12 cellular contexts compared by ENCODE assay signal in genomic region chr3:36764704-36765038, GRCh38. TPM values are rescaled to one million over a fixed set of nuclear protein-coding genes. Genes with fewer than 3 reads are reported as not detected.
A peak's percentile ranks its signal among the peaks of the same experiment; 100 is the strongest.
DNase-seq lines count a peak whose midpoint lies in the region; ATAC-seq and TF ChIP-seq lines count a peak whose summit lies in the region.
"Had no signal": no experiment of that assay in that cellular context is flagged by ENCODE, and none has a peak within 500 bp of the region (broad histone marks: within the 10 kb centered on the region; RNA-seq: fewer than 3 reads in every experiment).

No MANE protein-coding gene starts in this region.

- no peak for TF ChIP-seq POLR2A in right lobe of liver (IDR thresholded peaks at IDR 0.05)

- H3K9ac ChIP-seq in iPS-18a (ENCODE audit: low read length) = no peak overlapping the region
- H3K9ac ChIP-seq in smooth muscle cell (ENCODE audit: low read depth) = no peak overlapping the region

- peaks cover 70% of the 10 kb centered on the region for H3K27me3 Mint-ChIP-seq in T-helper 2 cell treated with Interferon-gamma antibody and Interleukin-4, amounts not matched to agents 5 μg/mL and 100 μg/mL, for 36 hours (ENCODE audit: low read depth)
- peaks cover 58% of the 10 kb centered on the region for H3K27me3 Mint-ChIP-seq in activated T-helper 17 cell treated with anti-CD3 and anti-CD28 coated beads, Interleukin-2, amount 50 U/mL, for 72 hours

- no peak for TF ChIP-seq CTCF in smooth muscle cell (IDR thresholded peaks at IDR 0.05; ENCODE audit: borderline replicate concordance, insufficient read depth, poor library complexity, severe bottlenecking)
- no peak for TF ChIP-seq CTCF in right lobe of liver (IDR thresholded peaks at IDR 0.05)

- H3K4me3 ChIP-seq in iPS-18a (ENCODE audit: low read length) (peak overlapping the region; percentile 62), smooth muscle cell (peak overlapping the region; percentile 41), right lobe of liver (no peak overlapping the region), SJCRH30 (no peak overlapping the region)

- H3K27me3 ChIP-seq in iPS-18a (ENCODE audit: control insufficient read depth, insufficient read depth, low read length) (peaks cover 33% of the 10 kb centered on the region), smooth muscle cell (ENCODE audit: low read depth) (peaks cover 95% of the 10 kb centered on the region), right lobe of liver (peaks cover 0 to 7% of the 10 kb centered on the region in 2 donors), SJCRH30 (no peaks in the 10 kb centered on the region)

- H3K9me3 Mint-ChIP-seq in T-helper 2 cell treated with Interferon-gamma antibody and Interleukin-4, amounts not matched to agents 5 μg/mL and 100 μg/mL, for 36 hours = no peaks in the 10 kb centered on the region
- no peaks in the 10 kb centered on the region for H3K9me3 Mint-ChIP-seq in activated T-helper 17 cell treated with anti-CD3 and anti-CD28 coated beads, Interleukin-2, amount 50 U/mL, for 72 hours

- H3K4me1 Mint-ChIP-seq in T-helper 2 cell treated with Interferon-gamma antibody and Interleukin-4, amounts not matched to agents 5 μg/mL and 100 μg/mL, for 36 hours (ENCODE audit: low read depth) = peaks cover 2% of the 10 kb centered on the region
- H3K4me1 Mint-ChIP-seq in activated T-helper 17 cell treated with anti-CD3 and anti-CD28 coated beads, Interleukin-2, amount 50 U/mL, for 72 hours = no peaks in the 10 kb centered on the region

- no peak for DNase-seq in T-helper 2 cell treated with Interferon-gamma antibody and Interleukin-4, amounts not matched to agents 5 μg/mL and 100 μg/mL, for 36 hours (ENCODE audit: low spot score)
- DNase-seq in T-helper 2 cell (no peak), smooth muscle cell (lab: John Stamatoyannopoulos, UW; ENCODE audit: unreplicated experiment) (no peak), OCI-M1 (lab: John Stamatoyannopoulos, UW) (no peak), right lobe of liver (no peak), SJCRH30 (no peak)
- DNase-seq: 8988T; activated CD4-positive, alpha-beta T cell treated with anti-CD3 and anti-CD28 coated beads, Interleukin-2, amount 50 U/mL, for 1 hour had no signal

- no peaks in the 10 kb centered on the region for H4K20me1 ChIP-seq in smooth muscle cell (ENCODE audit: low read depth)

- no peak overlapping the region for H2AFZ ChIP-seq in smooth muscle cell (ENCODE audit: low read depth)

- H3K4me2 ChIP-seq in smooth muscle cell = peak overlapping the region; percentile 84

- H3K4me1 ChIP-seq in iPS-18a (ENCODE audit: control insufficient read depth, low read depth, low read length) (peaks cover 12% of the 10 kb centered on the region), smooth muscle cell (ENCODE audit: low read depth) (peaks cover 3% of the 10 kb centered on the region), right lobe of liver (no peaks in the 10 kb centered on the region), SJCRH30 (no peaks in the 10 kb centered on the region)

- ATAC-seq in activated T-helper 17 cell treated with anti-CD3 and anti-CD28 coated beads, Interleukin-2, amount 50 U/mL, for 72 hours (replicated peaks) = no peak
- no peak for ATAC-seq in right lobe of liver

- H3F3A ChIP-seq in smooth muscle cell (ENCODE audit: low read depth) = no peaks in the 10 kb centered on the region

- H3K9me3 ChIP-seq in iPS-18a (ENCODE audit: control insufficient read depth, low read depth, low read length) (no peaks in the 10 kb centered on the region), smooth muscle cell (replicated peaks; ENCODE audit: low read depth) (no peaks in the 10 kb centered on the region), right lobe of liver (no peaks in the 10 kb centered on the region), SJCRH30 (replicated peaks) (no peaks in the 10 kb centered on the region)

- peak overlapping the region; percentile 57 for H3K4me3 Mint-ChIP-seq in T-helper 2 cell treated with Interferon-gamma antibody and Interleukin-4, amounts not matched to agents 5 μg/mL and 100 μg/mL, for 36 hours
- H3K4me3 Mint-ChIP-seq in activated T-helper 17 cell treated with anti-CD3 and anti-CD28 coated beads, Interleukin-2, amount 50 U/mL, for 72 hours = peak overlapping the region; percentile 56

- no peaks in the 10 kb centered on the region for H3K36me3 Mint-ChIP-seq in T-helper 2 cell treated with Interferon-gamma antibody and Interleukin-4, amounts not matched to agents 5 μg/mL and 100 μg/mL, for 36 hours (ENCODE audit: low read depth)
- H3K36me3 Mint-ChIP-seq in activated T-helper 17 cell treated with anti-CD3 and anti-CD28 coated beads, Interleukin-2, amount 50 U/mL, for 72 hours (ENCODE audit: low read depth) = no peaks in the 10 kb centered on the region

- intact Hi-C loops in right lobe of liver (cut with DNase I) = no loop called here

- no peaks in the 10 kb centered on the region for H3K79me2 ChIP-seq in smooth muscle cell (ENCODE audit: low read depth)

- WGBS in smooth muscle cell (ENCODE audit: low lambda C conversion rate) = 57% methylated on average over 10 of the region's 10 CpGs
- 57% methylated on average over 4 of the region's 10 CpGs for WGBS in right lobe of liver (ENCODE audit: insufficient coverage, low coverage, low lambda C conversion rate, missing lambda C conversion rate)

- H3K27ac ChIP-seq in iPS-18a (ENCODE audit: low read length) (no peak overlapping the region), smooth muscle cell (ENCODE audit: low read depth) (no peak overlapping the region), right lobe of liver (no peak overlapping the region), SJCRH30 (no peak overlapping the region)

- no peaks in the 10 kb centered on the region for H3K36me3 ChIP-seq in iPS-18a (ENCODE audit: control insufficient read depth, low read depth, low read length)
- H3K36me3 ChIP-seq in smooth muscle cell (ENCODE audit: low read depth) = no peaks in the 10 kb centered on the region
- no peaks in the 10 kb centered on the region for H3K36me3 ChIP-seq in right lobe of liver
- H3K36me3 ChIP-seq in SJCRH30 = no peaks in the 10 kb centered on the region

- no peak overlapping the region for H3K27ac Mint-ChIP-seq in T-helper 2 cell treated with Interferon-gamma antibody and Interleukin-4, amounts not matched to agents 5 μg/mL and 100 μg/mL, for 36 hours
- no peak overlapping the region for H3K27ac Mint-ChIP-seq in activated T-helper 17 cell treated with anti-CD3 and anti-CD28 coated beads, Interleukin-2, amount 50 U/mL, for 72 hours

RNA-seq across cellular contexts. Expression of gene DCLK3, which starts 0.3 kb away (rescaled TPM):
- total RNA-seq in activated T-helper 17 cell treated with anti-CD3 and anti-CD28 coated beads, Interleukin-2, amount 50 U/mL, for 72 hours = under 1 TPM in 1 of 2 donors, not detected in 1; 0.05 TPM
- total RNA-seq in smooth muscle cell (not detected in 2 replicates), right lobe of liver (under 1 TPM in 2 of 6 experiments, not detected in 4; 0.06 to 0.34 TPM)
- not detected in 2 replicates for polyA plus RNA-seq in smooth muscle cell
- not detected in 2 replicates for total RNA-seq in SJCRH30 (2014; rRNA removed; shearing (Covaris generic))
- total RNA-seq: fibroblast of lung, LHCN-M2 had no signal
- polyA plus RNA-seq: fibroblast of lung had no signal

Comparison
In these comparisons a context has a peak if more than half of its experiments do, and no peak if none do; other contexts are left out.
1. H3K4me3 ChIP-seq: peak in iPS-18a (single experiment) and smooth muscle cell (single experiment); none in right lobe of liver (0 of 3) and SJCRH30 (single experiment).